In the genomic region with DNA sequence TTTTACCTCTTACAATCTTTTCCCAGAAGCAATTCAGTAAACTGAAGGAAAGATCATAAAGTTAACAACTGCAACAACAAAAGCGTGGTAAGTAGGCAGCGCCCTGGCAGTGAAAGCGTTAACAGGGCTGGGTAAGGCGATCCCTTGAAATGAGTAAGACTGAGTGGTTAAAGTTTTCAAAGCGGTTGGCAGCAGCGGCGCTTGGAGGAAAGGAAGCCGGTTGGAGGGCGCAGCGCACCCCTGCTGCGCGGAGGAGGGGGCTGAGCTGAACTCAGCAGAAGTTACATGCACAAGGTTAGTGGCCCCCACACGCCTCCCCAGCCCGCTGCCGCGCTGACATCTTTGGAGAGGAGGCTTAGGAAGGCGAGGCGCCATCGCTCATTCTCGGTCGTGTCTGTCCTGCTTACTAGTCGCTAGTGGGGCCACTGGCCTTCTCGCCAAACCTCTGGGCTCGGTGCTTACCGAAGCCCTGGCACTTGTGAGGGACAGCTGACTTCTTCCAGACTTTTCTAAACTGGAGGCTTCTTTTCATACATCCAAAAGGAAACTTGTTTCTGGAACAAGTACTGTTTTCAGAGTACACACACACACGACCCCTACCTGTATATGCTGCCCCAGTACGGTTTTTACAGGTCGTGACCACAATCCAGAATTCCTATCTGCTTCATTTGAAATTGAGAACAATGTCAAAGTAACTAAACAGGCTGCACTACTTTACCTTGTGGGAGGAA, we compare ENCODE assay signal across 8 cellular contexts. TPM values are rescaled to one million over a fixed set of nuclear protein-coding genes. Genes with fewer than 3 reads are reported as not detected.
DNase-seq lines count a peak whose midpoint lies in the region; ATAC-seq and FAIRE-seq lines count a peak whose summit lies in the region.

A gene with protein sequence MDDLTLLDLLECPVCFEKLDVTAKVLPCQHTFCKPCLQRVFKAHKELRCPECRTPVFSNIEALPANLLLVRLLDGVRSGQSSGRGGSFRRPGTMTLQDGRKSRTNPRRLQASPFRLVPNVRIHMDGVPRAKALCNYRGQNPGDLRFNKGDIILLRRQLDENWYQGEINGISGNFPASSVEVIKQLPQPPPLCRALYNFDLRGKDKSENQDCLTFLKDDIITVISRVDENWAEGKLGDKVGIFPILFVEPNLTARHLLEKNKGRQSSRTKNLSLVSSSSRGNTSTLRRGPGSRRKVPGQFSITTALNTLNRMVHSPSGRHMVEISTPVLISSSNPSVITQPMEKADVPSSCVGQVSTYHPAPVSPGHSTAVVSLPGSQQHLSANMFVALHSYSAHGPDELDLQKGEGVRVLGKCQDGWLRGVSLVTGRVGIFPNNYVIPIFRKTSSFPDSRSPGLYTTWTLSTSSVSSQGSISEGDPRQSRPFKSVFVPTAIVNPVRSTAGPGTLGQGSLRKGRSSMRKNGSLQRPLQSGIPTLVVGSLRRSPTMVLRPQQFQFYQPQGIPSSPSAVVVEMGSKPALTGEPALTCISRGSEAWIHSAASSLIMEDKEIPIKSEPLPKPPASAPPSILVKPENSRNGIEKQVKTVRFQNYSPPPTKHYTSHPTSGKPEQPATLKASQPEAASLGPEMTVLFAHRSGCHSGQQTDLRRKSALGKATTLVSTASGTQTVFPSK (plus strand): TSS at position 178 of the 731 bp plus-strand sequence. CDS start 1,351 bp downstream, outside the sequence.

- ATAC-seq in esophagus mucosa = peak; percentile 75
- ATAC-seq in HG02938 (IDR thresholded peaks at IDR 0.05; ENCODE audit: unreplicated experiment) = no peak
- ATAC-seq in GM18502 (IDR thresholded peaks at IDR 0.05; ENCODE audit: poor library complexity, unreplicated experiment) = no peak

- FAIRE-seq in urothelium cell line (lab: Jason Lieb, UNC) = no peak

- peak; percentile 20 for DNase-seq in stimulated activated naive CD4-positive, alpha-beta T cell treated with Interleukin-2 at 50 U/mL for 16 hours (lab: John Stamatoyannopoulos, UW)
- no peak for DNase-seq in stimulated activated naive CD4-positive, alpha-beta T cell (lab: John Stamatoyannopoulos, UW)
- DNase-seq in T-helper 22 cell (ENCODE audit: low read depth) (peak; percentile 14), myocyte (ENCODE audit: low read depth) (peak; percentile 86), urothelium cell line (ENCODE audit: low spot score) (peak; percentile 85)

RNA-seq across cellular contexts. Expression of the gene that starts here (rescaled TPM):
- 49.8 TPM for total RNA-seq in esophagus mucosa
- 1.1 and 1.9 TPM in 2 replicates for total RNA-seq in myocyte
- 1.5 TPM for polyA plus RNA-seq in myocyte (2012)

Comparison
In these comparisons a context has a peak if more than half of its experiments do, and no peak if none do; other contexts are left out.
1. RNA of the gene that starts here (total RNA-seq): 49.8 TPM in esophagus mucosa (single experiment); 1.1 to 1.9 TPM in myocyte; every median in the first group is over 10 times any median in the second.
2. DNase-seq: peak in stimulated activated naive CD4-positive, alpha-beta T cell treated with Interleukin-2 at 50 U/mL for 16 hours (single experiment), T-helper 22 cell (single experiment), myocyte (single experiment) and urothelium cell line (single experiment); none in stimulated activated naive CD4-positive, alpha-beta T cell (0 of 6).